In the genomic region with DNA sequence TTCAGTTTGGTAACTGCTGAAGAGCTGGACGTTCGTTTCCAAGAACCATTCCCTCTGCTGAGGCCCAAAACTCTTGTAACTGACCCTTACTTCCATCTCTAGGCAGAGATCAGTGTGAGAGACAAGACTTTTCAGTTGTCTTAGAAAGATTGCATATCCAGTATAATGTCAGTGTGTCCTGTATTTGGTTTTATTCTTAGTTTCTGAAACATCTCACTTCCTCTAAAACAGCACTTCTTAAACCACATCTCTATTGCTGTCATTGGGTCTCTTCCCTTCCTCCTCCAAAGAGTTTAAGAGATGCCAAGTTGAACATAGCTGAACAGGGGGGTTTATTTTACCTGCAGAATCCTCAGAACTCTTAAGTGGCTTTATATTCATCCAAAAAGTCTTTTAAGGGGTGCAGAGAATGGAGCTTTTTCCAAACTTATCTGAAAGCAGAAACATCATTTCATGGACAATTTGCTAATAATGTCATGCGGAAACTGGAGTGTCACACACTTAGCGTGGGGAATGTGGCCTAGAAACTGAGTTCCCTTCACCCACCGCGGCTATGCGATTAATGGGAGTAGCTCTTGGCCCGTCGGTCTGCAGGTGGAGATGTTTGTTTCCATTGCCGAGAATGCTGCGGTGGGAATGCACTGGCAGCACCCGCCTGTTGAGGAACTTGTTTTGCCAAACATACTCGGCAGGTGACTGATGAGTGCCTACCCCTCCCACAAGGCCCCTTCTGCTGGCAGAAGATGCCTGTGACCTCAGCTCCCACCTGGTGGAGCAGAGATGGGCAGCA, we compare ENCODE assay signal across 1 cellular context.
TF ChIP-seq lines count a peak whose summit lies in the region.

No MANE protein-coding gene starts in this region.

TF ChIP-seq in GM12878, 131 proteins besides CTCF, POLR2A, EP300 and RAD21 (continued from another document and continues in another):
- TF ChIP-seq, protein P1, sequence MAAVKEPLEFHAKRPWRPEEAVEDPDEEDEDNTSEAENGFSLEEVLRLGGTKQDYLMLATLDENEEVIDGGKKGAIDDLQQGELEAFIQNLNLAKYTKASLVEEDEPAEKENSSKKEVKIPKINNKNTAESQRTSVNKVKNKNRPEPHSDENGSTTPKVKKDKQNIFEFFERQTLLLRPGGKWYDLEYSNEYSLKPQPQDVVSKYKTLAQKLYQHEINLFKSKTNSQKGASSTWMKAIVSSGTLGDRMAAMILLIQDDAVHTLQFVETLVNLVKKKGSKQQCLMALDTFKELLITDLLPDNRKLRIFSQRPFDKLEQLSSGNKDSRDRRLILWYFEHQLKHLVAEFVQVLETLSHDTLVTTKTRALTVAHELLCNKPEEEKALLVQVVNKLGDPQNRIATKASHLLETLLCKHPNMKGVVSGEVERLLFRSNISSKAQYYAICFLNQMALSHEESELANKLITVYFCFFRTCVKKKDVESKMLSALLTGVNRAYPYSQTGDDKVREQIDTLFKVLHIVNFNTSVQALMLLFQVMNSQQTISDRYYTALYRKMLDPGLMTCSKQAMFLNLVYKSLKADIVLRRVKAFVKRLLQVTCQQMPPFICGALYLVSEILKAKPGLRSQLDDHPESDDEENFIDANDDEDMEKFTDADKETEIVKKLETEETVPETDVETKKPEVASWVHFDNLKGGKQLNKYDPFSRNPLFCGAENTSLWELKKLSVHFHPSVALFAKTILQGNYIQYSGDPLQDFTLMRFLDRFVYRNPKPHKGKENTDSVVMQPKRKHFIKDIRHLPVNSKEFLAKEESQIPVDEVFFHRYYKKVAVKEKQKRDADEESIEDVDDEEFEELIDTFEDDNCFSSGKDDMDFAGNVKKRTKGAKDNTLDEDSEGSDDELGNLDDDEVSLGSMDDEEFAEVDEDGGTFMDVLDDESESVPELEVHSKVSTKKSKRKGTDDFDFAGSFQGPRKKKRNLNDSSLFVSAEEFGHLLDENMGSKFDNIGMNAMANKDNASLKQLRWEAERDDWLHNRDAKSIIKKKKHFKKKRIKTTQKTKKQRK (IDR thresholded peaks at IDR 0.05; ENCODE audit: low read depth, low read length) = no peak
- no peak for TF ChIP-seq PAX5 (IDR thresholded peaks at IDR 0.05; ENCODE audit: borderline replicate concordance, low read depth, low read length)
- TF ChIP-seq FOXM1 (IDR thresholded peaks at IDR 0.05; ENCODE audit: low read depth, low read length) = peak; percentile 73; the same call in 1 of the 2 replicates
- no peak for TF ChIP-seq NFYA (IDR thresholded peaks at IDR 0.05; ENCODE audit: borderline replicate concordance, low read depth, low read length)
- TF ChIP-seq CEBPB (IDR thresholded peaks at IDR 0.05; ENCODE audit: borderline replicate concordance in 1 of 2, low read depth in 2 of 2, low read length in 2 of 2) = no peak
- no peak for TF ChIP-seq NBN (IDR thresholded peaks at IDR 0.05)
- TF ChIP-seq BACH1 (IDR thresholded peaks at IDR 0.05; ENCODE audit: borderline replicate concordance) = peak; percentile 27; the same call in 1 of the 2 replicates
- TF ChIP-seq ZNF274 (IDR thresholded peaks at IDR 0.05; ENCODE audit: insufficient read depth, insufficient read length) = no peak
- no peak for TF ChIP-seq RELA (IDR thresholded peaks at IDR 0.05; ENCODE audit: borderline replicate concordance, partially characterized antibody)
- peak; percentile 97 for TF ChIP-seq RUNX3 (IDR thresholded peaks at IDR 0.05; ENCODE audit: low read length)
- no peak for TF ChIP-seq SREBF2 (IDR thresholded peaks at IDR 0.05; ENCODE audit: low read length)
- TF ChIP-seq SUZ12 (IDR thresholded peaks at IDR 0.05; ENCODE audit: unreplicated experiment) = no peak
- no peak for TF ChIP-seq HDAC6 (IDR thresholded peaks at IDR 0.05; ENCODE audit: unreplicated experiment)
- TF ChIP-seq, protein P2, sequence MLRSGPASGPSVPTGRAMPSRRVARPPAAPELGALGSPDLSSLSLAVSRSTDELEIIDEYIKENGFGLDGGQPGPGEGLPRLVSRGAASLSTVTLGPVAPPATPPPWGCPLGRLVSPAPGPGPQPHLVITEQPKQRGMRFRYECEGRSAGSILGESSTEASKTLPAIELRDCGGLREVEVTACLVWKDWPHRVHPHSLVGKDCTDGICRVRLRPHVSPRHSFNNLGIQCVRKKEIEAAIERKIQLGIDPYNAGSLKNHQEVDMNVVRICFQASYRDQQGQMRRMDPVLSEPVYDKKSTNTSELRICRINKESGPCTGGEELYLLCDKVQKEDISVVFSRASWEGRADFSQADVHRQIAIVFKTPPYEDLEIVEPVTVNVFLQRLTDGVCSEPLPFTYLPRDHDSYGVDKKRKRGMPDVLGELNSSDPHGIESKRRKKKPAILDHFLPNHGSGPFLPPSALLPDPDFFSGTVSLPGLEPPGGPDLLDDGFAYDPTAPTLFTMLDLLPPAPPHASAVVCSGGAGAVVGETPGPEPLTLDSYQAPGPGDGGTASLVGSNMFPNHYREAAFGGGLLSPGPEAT (IDR thresholded peaks at IDR 0.05; ENCODE audit: low read depth) = peak; percentile 66; the same call in 1 of the 2 replicates
- no peak for TF ChIP-seq HCFC1 (IDR thresholded peaks at IDR 0.05; ENCODE audit: low read length)
- TF ChIP-seq RFX5 (IDR thresholded peaks at IDR 0.05; ENCODE audit: low read depth, low read length) = no peak
- TF ChIP-seq EED (IDR thresholded peaks at IDR 0.05; ENCODE audit: low read depth) = peak; percentile 53
- no peak for TF ChIP-seq GATAD2B (conservative IDR thresholded peaks at IDR 0.05; ENCODE audit: low read depth)
- TF ChIP-seq HDAC2 (IDR thresholded peaks at IDR 0.05) = peak; percentile 34; the same call in 1 of the 2 replicates
- no peak for TF ChIP-seq RBBP5 (conservative IDR thresholded peaks at IDR 0.05)
- TF ChIP-seq, protein P3, sequence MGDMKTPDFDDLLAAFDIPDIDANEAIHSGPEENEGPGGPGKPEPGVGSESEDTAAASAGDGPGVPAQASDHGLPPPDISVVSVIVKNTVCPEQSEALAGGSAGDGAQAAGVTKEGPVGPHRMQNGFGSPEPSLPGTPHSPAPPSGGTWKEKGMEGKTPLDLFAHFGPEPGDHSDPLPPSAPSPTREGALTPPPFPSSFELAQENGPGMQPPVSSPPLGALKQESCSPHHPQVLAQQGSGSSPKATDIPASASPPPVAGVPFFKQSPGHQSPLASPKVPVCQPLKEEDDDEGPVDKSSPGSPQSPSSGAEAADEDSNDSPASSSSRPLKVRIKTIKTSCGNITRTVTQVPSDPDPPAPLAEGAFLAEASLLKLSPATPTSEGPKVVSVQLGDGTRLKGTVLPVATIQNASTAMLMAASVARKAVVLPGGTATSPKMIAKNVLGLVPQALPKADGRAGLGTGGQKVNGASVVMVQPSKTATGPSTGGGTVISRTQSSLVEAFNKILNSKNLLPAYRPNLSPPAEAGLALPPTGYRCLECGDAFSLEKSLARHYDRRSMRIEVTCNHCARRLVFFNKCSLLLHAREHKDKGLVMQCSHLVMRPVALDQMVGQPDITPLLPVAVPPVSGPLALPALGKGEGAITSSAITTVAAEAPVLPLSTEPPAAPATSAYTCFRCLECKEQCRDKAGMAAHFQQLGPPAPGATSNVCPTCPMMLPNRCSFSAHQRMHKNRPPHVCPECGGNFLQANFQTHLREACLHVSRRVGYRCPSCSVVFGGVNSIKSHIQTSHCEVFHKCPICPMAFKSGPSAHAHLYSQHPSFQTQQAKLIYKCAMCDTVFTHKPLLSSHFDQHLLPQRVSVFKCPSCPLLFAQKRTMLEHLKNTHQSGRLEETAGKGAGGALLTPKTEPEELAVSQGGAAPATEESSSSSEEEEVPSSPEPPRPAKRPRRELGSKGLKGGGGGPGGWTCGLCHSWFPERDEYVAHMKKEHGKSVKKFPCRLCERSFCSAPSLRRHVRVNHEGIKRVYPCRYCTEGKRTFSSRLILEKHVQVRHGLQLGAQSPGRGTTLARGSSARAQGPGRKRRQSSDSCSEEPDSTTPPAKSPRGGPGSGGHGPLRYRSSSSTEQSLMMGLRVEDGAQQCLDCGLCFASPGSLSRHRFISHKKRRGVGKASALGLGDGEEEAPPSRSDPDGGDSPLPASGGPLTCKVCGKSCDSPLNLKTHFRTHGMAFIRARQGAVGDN (IDR thresholded peaks at IDR 0.05) = peak; percentile 93
- TF ChIP-seq CBX3 (IDR thresholded peaks at IDR 0.05; ENCODE audit: borderline replicate concordance, low read depth) = no peak
- TF ChIP-seq BCL11A (IDR thresholded peaks at IDR 0.05; ENCODE audit: low read depth, low read length) = peak; percentile 67; the same call in 1 of the 2 replicates
- no peak for TF ChIP-seq SRF (IDR thresholded peaks at IDR 0.05; ENCODE audit: low read depth in 2 of 2, low read length in 2 of 2)
- TF ChIP-seq RB1 (IDR thresholded peaks at IDR 0.05; ENCODE audit: borderline replicate concordance) = no peak
- peak; percentile 92 for TF ChIP-seq MEF2B (IDR thresholded peaks at IDR 0.05; ENCODE audit: partially characterized antibody, poor library complexity, severe bottlenecking)
- TF ChIP-seq ESRRA (IDR thresholded peaks at IDR 0.05; ENCODE audit: low read length) = no peak
- no peak for TF ChIP-seq SIX5 (IDR thresholded peaks at IDR 0.05; ENCODE audit: low read depth, low read length, severe bottlenecking)
- no peak for TF ChIP-seq NRF1 (conservative IDR thresholded peaks at IDR 0.05; ENCODE audit: low read depth, low read length)
- TF ChIP-seq ZNF217 (IDR thresholded peaks at IDR 0.05) = peak; percentile 36; the same call in 1 of the 2 replicates
- no peak for TF ChIP-seq STAT3 (IDR thresholded peaks at IDR 0.05; ENCODE audit: low read depth, low read length)
- TF ChIP-seq CBX5 (IDR thresholded peaks at IDR 0.05; ENCODE audit: low read depth) = peak; percentile 79; the same call in 1 of the 2 replicates
- peak; percentile 66 for TF ChIP-seq CBFB (IDR thresholded peaks at IDR 0.05; ENCODE audit: low read depth)
- no peak for TF ChIP-seq POLR2AphosphoS2 (IDR thresholded peaks at IDR 0.05; ENCODE audit: low read depth, low read length)
- TF ChIP-seq, protein P4, sequence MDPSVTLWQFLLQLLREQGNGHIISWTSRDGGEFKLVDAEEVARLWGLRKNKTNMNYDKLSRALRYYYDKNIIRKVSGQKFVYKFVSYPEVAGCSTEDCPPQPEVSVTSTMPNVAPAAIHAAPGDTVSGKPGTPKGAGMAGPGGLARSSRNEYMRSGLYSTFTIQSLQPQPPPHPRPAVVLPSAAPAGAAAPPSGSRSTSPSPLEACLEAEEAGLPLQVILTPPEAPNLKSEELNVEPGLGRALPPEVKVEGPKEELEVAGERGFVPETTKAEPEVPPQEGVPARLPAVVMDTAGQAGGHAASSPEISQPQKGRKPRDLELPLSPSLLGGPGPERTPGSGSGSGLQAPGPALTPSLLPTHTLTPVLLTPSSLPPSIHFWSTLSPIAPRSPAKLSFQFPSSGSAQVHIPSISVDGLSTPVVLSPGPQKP (IDR thresholded peaks at IDR 0.05; ENCODE audit: low read depth, low read length) = no peak
- no peak for TF ChIP-seq SMAD1 (IDR thresholded peaks at IDR 0.05; ENCODE audit: low read depth, partially characterized antibody)
- peak; percentile 88 to 93 for TF ChIP-seq IKZF2 (IDR thresholded peaks at IDR 0.05)
- TF ChIP-seq, protein P5, sequence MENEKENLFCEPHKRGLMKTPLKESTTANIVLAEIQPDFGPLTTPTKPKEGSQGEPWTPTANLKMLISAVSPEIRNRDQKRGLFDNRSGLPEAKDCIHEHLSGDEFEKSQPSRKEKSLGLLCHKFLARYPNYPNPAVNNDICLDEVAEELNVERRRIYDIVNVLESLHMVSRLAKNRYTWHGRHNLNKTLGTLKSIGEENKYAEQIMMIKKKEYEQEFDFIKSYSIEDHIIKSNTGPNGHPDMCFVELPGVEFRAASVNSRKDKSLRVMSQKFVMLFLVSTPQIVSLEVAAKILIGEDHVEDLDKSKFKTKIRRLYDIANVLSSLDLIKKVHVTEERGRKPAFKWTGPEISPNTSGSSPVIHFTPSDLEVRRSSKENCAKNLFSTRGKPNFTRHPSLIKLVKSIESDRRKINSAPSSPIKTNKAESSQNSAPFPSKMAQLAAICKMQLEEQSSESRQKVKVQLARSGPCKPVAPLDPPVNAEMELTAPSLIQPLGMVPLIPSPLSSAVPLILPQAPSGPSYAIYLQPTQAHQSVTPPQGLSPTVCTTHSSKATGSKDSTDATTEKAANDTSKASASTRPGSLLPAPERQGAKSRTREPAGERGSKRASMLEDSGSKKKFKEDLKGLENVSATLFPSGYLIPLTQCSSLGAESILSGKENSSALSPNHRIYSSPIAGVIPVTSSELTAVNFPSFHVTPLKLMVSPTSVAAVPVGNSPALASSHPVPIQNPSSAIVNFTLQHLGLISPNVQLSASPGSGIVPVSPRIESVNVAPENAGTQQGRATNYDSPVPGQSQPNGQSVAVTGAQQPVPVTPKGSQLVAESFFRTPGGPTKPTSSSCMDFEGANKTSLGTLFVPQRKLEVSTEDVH (IDR thresholded peaks at IDR 0.05; ENCODE audit: low read depth, partially characterized antibody) = no peak
- TF ChIP-seq SP1 (IDR thresholded peaks at IDR 0.05; ENCODE audit: low read depth, low read length) = peak; percentile 20
- TF ChIP-seq PML (IDR thresholded peaks at IDR 0.05; ENCODE audit: low read length) = no peak
- TF ChIP-seq EGR1 (IDR thresholded peaks at IDR 0.05; ENCODE audit: borderline replicate concordance in 1 of 2, low read depth in 2 of 2, low read length in 2 of 2) = no peak
- peak in 1 of 2 experiments; percentile 80; a peak in 1 of 4 replicates for TF ChIP-seq ETV6 (conservative IDR thresholded peaks at IDR 0.05 in 1 of 2, IDR thresholded peaks at IDR 0.05 in 1 of 2; ENCODE audit: borderline replicate concordance in 1 of 2, low read depth in 1 of 2)
- TF ChIP-seq IRF4 (IDR thresholded peaks at IDR 0.05; ENCODE audit: low read depth, low read length) = peak; percentile 76; the same call in 1 of the 2 replicates
- peak; percentile 34; the same call in 1 of the 2 replicates for TF ChIP-seq JUNB (IDR thresholded peaks at IDR 0.05)
- TF ChIP-seq ZNF24 (IDR thresholded peaks at IDR 0.05) = no peak
- no peak for TF ChIP-seq TARDBP (IDR thresholded peaks at IDR 0.05; ENCODE audit: borderline replicate concordance)
- TF ChIP-seq, protein P6, sequence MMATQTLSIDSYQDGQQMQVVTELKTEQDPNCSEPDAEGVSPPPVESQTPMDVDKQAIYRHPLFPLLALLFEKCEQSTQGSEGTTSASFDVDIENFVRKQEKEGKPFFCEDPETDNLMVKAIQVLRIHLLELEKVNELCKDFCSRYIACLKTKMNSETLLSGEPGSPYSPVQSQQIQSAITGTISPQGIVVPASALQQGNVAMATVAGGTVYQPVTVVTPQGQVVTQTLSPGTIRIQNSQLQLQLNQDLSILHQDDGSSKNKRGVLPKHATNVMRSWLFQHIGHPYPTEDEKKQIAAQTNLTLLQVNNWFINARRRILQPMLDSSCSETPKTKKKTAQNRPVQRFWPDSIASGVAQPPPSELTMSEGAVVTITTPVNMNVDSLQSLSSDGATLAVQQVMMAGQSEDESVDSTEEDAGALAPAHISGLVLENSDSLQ (IDR thresholded peaks at IDR 0.05) = peak; percentile 56; the same call in 1 of the 2 replicates
